ENCODE assay signal across 8 cellular contexts in genomic region chr19:48720251-48720612, GRCh38. TPM values are rescaled to one million over a fixed set of nuclear protein-coding genes. Genes with fewer than 3 reads are reported as not detected.
A peak's percentile ranks its signal among the peaks of the same experiment; 100 is the strongest.
DNase-seq lines count a peak whose midpoint lies in the region; ATAC-seq and TF ChIP-seq lines count a peak whose summit lies in the region.

No MANE protein-coding gene starts in this region.

- H3K36me3 Mint-ChIP-seq in activated naive CD4-positive, alpha-beta T cell treated with anti-CD3 and anti-CD28 coated beads for 36 hours (ENCODE audit: low read depth), result peaks cover 4% of the 10 kb centered on the region
- peaks cover 2% of the 10 kb centered on the region for H3K36me3 Mint-ChIP-seq in activated naive CD8-positive, alpha-beta T cell treated with anti-CD3 and anti-CD28 coated beads, Interleukin-2, amount 50 U/mL, for 24 hours (ENCODE audit: low read depth)

- peaks cover 14% of the 10 kb centered on the region for H3K4me1 Mint-ChIP-seq in activated naive CD4-positive, alpha-beta T cell treated with anti-CD3 and anti-CD28 coated beads for 36 hours (ENCODE audit: low read depth)
- peaks cover 18% of the 10 kb centered on the region for H3K4me1 Mint-ChIP-seq in activated naive CD8-positive, alpha-beta T cell treated with anti-CD3 and anti-CD28 coated beads, Interleukin-2, amount 50 U/mL, for 24 hours

- H3K9me3 Mint-ChIP-seq in activated naive CD4-positive, alpha-beta T cell treated with anti-CD3 and anti-CD28 coated beads for 36 hours, result peaks cover 3% of the 10 kb centered on the region
- H3K9me3 Mint-ChIP-seq in activated naive CD8-positive, alpha-beta T cell treated with anti-CD3 and anti-CD28 coated beads, Interleukin-2, amount 50 U/mL, for 24 hours, result peaks cover 4% of the 10 kb centered on the region

- H3K4me3 ChIP-seq in lower lobe of right lung, result peak overlapping the region; percentile 61
- H3K4me3 ChIP-seq in uterus, result peak overlapping the region in 1 of 2 donors; percentile 51

- H3K9me3 ChIP-seq in lower lobe of right lung (no peaks in the 10 kb centered on the region), uterus (no peaks in the 10 kb centered on the region)

- no peaks in the 10 kb centered on the region for H3K27me3 ChIP-seq in lower lobe of right lung (ENCODE audit: low read depth)
- H3K27me3 ChIP-seq in uterus, result no peaks in the 10 kb centered on the region

- no peak for DNase-seq in activated naive CD4-positive, alpha-beta T cell treated with anti-CD3 and anti-CD28 coated beads for 36 hours
- no peak for DNase-seq in activated naive CD4-positive, alpha-beta T cell treated with anti-CD3 and anti-CD28 coated beads, Interleukin-2, amount 50 U/mL, for 16 hours
- DNase-seq in activated naive CD8-positive, alpha-beta T cell treated with anti-CD3 and anti-CD28 coated beads, Interleukin-2, amount 50 U/mL, for 24 hours, result no peak
- DNase-seq in lower lobe of right lung, result no peak
- no peak for DNase-seq in uterus
- DNase-seq in KG1 (lab: John Stamatoyannopoulos, UW), result no peak

- H3K4me1 ChIP-seq in lower lobe of right lung (peaks cover 67% of the 10 kb centered on the region), uterus (peaks cover 0 to 11% of the 10 kb centered on the region in 2 donors)

- no peak for TF ChIP-seq CTCF in lower lobe of right lung (IDR thresholded peaks at IDR 0.05)
- TF ChIP-seq CTCF in uterus (IDR thresholded peaks at IDR 0.05), result no peak

- H3K27ac ChIP-seq in lower lobe of right lung (peak overlapping the region; percentile 88), uterus (peak overlapping the region; percentile 93 to 96)

- H3K27me3 Mint-ChIP-seq in activated naive CD4-positive, alpha-beta T cell treated with anti-CD3 and anti-CD28 coated beads for 36 hours (ENCODE audit: low read depth), result no peaks in the 10 kb centered on the region
- H3K27me3 Mint-ChIP-seq in activated naive CD8-positive, alpha-beta T cell treated with anti-CD3 and anti-CD28 coated beads, Interleukin-2, amount 50 U/mL, for 24 hours, result no peaks in the 10 kb centered on the region

- peaks cover 16% of the 10 kb centered on the region for H3K36me3 ChIP-seq in lower lobe of right lung
- H3K36me3 ChIP-seq in uterus, result no peaks in the 10 kb centered on the region

- CTCF ChIA-PET in activated naive CD4-positive, alpha-beta T cell treated with anti-CD3 and anti-CD28 coated beads for 36 hours (lab: Charles Lee), result interaction anchor here (0.7 kb wide), 1 partner anchor 329 kb away, joined by 3 read pairs; no protein-coding TSS in a partner anchor

- H3K4me3 Mint-ChIP-seq in activated naive CD4-positive, alpha-beta T cell treated with anti-CD3 and anti-CD28 coated beads for 36 hours, result peak overlapping the region; percentile 82
- peak overlapping the region; percentile 92 for H3K4me3 Mint-ChIP-seq in activated naive CD8-positive, alpha-beta T cell treated with anti-CD3 and anti-CD28 coated beads, Interleukin-2, amount 50 U/mL, for 24 hours

- intact Hi-C loops in activated naive CD4-positive, alpha-beta T cell treated with anti-CD3 and anti-CD28 coated beads for 36 hours (cut with micrococcal nuclease), result no loop called here
- intact Hi-C loops in lower lobe of right lung (cut with DNase I) (no loop called here), uterus (cut with DNase I; ENCODE audit: low total_unique reads) (no loop called here)

- peak; percentile 8 for ATAC-seq in activated naive CD8-positive, alpha-beta T cell treated with anti-CD3 and anti-CD28 coated beads, Interleukin-2, amount 50 U/mL, for 24 hours
- ATAC-seq in lower lobe of right lung (no peak), HG02885 (IDR thresholded peaks at IDR 0.05; ENCODE audit: poor library complexity, unreplicated experiment) (no peak), GM21423 (IDR thresholded peaks at IDR 0.05; ENCODE audit: unreplicated experiment) (no peak)

- peak overlapping the region; percentile 92 for H3K27ac Mint-ChIP-seq in activated naive CD4-positive, alpha-beta T cell treated with anti-CD3 and anti-CD28 coated beads for 36 hours
- peak overlapping the region; percentile 99 for H3K27ac Mint-ChIP-seq in activated naive CD8-positive, alpha-beta T cell treated with anti-CD3 and anti-CD28 coated beads, Interleukin-2, amount 50 U/mL, for 24 hours

- TF ChIP-seq POLR2A in uterus (IDR thresholded peaks at IDR 0.05), result no peak

RNA-seq across cellular contexts. Expression of gene MAMSTR, which starts 0.7 kb away (rescaled TPM):
- under 1 TPM; 0.44 to 0.57 TPM for total RNA-seq in activated naive CD4-positive, alpha-beta T cell treated with anti-CD3 and anti-CD28 coated beads for 36 hours
- total RNA-seq in lower lobe of right lung (1.5 TPM), uterus (10 to 100 TPM in 1 of 4 donors, 1 to 10 TPM in 1, under 1 TPM in 1, not detected in 1; 0.26 to 24.2 (median 3.0) TPM)

RNA-seq across cellular contexts. Expression of gene RASIP1, which starts 20.2 kb away (rescaled TPM):
- total RNA-seq in activated naive CD4-positive, alpha-beta T cell treated with anti-CD3 and anti-CD28 coated beads for 36 hours, result under 1 TPM in 1 of 2 experiments, not detected in 1; 0.17 TPM
- total RNA-seq in lower lobe of right lung (33.4 TPM), uterus (100 to 1,000 TPM in 1 of 4 donors, 10 to 100 TPM in 2, 1 to 10 TPM in 1; 5.9 to 105 (median 31.9) TPM)

RNA-seq across cellular contexts. Expression of gene FUT2, which starts 24.5 kb away (rescaled TPM):
- not detected for total RNA-seq in activated naive CD4-positive, alpha-beta T cell treated with anti-CD3 and anti-CD28 coated beads for 36 hours
- total RNA-seq in lower lobe of right lung (1.2 TPM), uterus (1 to 10 TPM in 1 of 4 donors, not detected in 3; 1.0 TPM)

RNA-seq across cellular contexts. Expression of gene IZUMO1, which starts 26.5 kb away (rescaled TPM):
- total RNA-seq in activated naive CD4-positive, alpha-beta T cell treated with anti-CD3 and anti-CD28 coated beads for 36 hours, result not detected
- total RNA-seq in lower lobe of right lung, result 2.9 TPM
- total RNA-seq in uterus, result 1 to 10 TPM in 1 of 4 donors, under 1 TPM in 1, not detected in 2; under 0.01 to 2.3 TPM

RNA-seq across cellular contexts. Expression of gene FUT1, which starts 32.2 kb away (rescaled TPM):
- total RNA-seq in activated naive CD4-positive, alpha-beta T cell treated with anti-CD3 and anti-CD28 coated beads for 36 hours, result under 1 TPM; 0.07 to 0.12 TPM
- 13.2 TPM for total RNA-seq in lower lobe of right lung
- total RNA-seq in uterus, result 10 to 100 TPM in 1 of 4 donors, 1 to 10 TPM in 3; 1.5 to 17.7 (median 4.4) TPM

Comparison
In these comparisons a context has a peak if more than half of its experiments do, and no peak if none do; other contexts are left out.
1. RNA of gene RASIP1, which starts 20.2 kb away (total RNA-seq): 5.9 to 105 TPM in uterus and 33.4 TPM in lower lobe of right lung (single experiment); 0.17 TPM in activated naive CD4-positive, alpha-beta T cell treated with anti-CD3 and anti-CD28 coated beads for 36 hours; every median in the first group is over 4 times any median in the second.